14 cellular contexts compared by ENCODE assay signal in genomic region chr7:1202914-1203313, GRCh38. TPM values are rescaled to one million over a fixed set of nuclear protein-coding genes. Genes with fewer than 3 reads are reported as not detected.
"Had no signal": no experiment of that assay in that cellular context is flagged by ENCODE, and none has a peak within 500 bp of the region (broad histone marks: within the 10 kb centered on the region; RNA-seq: fewer than 3 reads in every experiment).

No MANE protein-coding gene starts in this region.

RNA-seq across cellular contexts. Expression of gene UNCX, which starts 29.8 kb away (rescaled TPM):
- total RNA-seq: activated B cell treated with CpG ODN at 0.5 μM for 24 hours; activated CD4-positive, alpha-beta memory T cell treated with anti-CD3 and anti-CD28 coated beads for 36 hours; activated CD4-positive, alpha-beta memory T cell treated with anti-CD3 and anti-CD28 coated beads, Interleukin-2, amount 10 ng/mL, durations not matched to agents 7 days and 5 days; activated CD4-positive, alpha-beta T cell treated with anti-CD3 and anti-CD28 coated beads for 36 hours; activated CD4-positive, alpha-beta T cell treated with anti-CD3 and anti-CD28 coated beads, Interleukin-2, amount 10 ng/mL, durations not matched to agents 24 days and 14 days; activated CD4-positive, alpha-beta T cell treated with anti-CD3 and anti-CD28 coated beads, Interleukin-2, amount 10 ng/mL, durations not matched to agents 7 days and 5 days; activated CD8-positive, alpha-beta memory T cell treated with anti-CD3 and anti-CD28 coated beads for 36 hours; activated CD8-positive, alpha-beta memory T cell treated with anti-CD3 and anti-CD28 coated beads, Interleukin-2, amount 10 ng/mL, durations not matched to agents 7 days and 5 days; activated CD8-positive, alpha-beta T cell treated with anti-CD3 and anti-CD28 coated beads for 36 hours; activated CD8-positive, alpha-beta T cell treated with anti-CD3 and anti-CD28 coated beads, Interleukin-2, amount 10 ng/mL, durations not matched to agents 7 days and 5 days; T-cell; T-helper 1 cell treated with Interleukin-12 subunit alpha and Interleukin-12 subunit beta and Interleukin-4 antibody, amounts not matched to agents 30 ng/mL and 1 ng/mL, for 36 hours; T-helper 17 cell; T-helper 2 cell treated with Interferon-gamma antibody and Interleukin-4, amounts not matched to agents 100 ng/mL and 5 ng/mL, for 36 hours had no signal
